14 cellular contexts compared by ENCODE assay signal in the genomic region with DNA sequence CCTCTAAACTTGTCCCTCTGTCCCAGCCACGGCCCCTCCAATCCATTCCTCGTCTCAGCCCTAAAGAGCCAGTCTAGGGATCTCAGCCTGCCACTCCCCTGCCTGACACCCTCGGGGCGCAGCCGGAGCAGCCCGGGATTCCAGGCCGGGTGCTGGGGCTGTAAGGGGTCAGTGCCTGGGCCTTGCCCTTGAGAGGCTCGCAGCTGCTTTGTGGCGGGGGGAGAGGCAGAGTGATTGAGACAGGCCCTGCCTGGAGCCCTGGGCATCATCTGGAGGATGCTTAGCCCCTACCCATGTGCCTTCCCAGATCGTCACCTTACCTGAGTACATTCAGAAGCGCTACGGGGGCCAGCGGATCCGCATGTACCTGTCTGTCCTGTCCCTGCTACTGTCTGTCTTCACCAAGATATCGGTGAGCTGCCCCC. TPM values are rescaled to one million over a fixed set of nuclear protein-coding genes. Genes with fewer than 3 reads are reported as not detected.
"Had no signal": no experiment of that assay in that cellular context is flagged by ENCODE, and none has a peak within 500 bp of the region (broad histone marks: within the 10 kb centered on the region; RNA-seq: fewer than 3 reads in every experiment).

No MANE protein-coding gene starts in this region.

- H3K36me3 Mint-ChIP-seq: memory B cell; natural killer cell treated with Interleukin-12 subunit alpha and Interleukin-12 subunit beta and Interleukin-15 and Interleukin-18, amount 100 ng/mL, for 72 hours had no signal

- H3K27ac Mint-ChIP-seq: activated B cell treated with CpG ODN at 0.5 μM for 24 hours, memory B cell had no signal

- H3K36me3 ChIP-seq: ascending aorta, spleen, suprapubic skin had no signal

- H3K9me3 Mint-ChIP-seq: activated B cell treated with CpG ODN at 0.5 μM for 24 hours; memory B cell; natural killer cell treated with Interleukin-12 subunit alpha and Interleukin-12 subunit beta and Interleukin-15 and Interleukin-18, amount 100 ng/mL, for 72 hours had no signal

- H3K27me3 Mint-ChIP-seq: activated B cell treated with CpG ODN at 0.5 μM for 24 hours, memory B cell had no signal

- H3K4me3 Mint-ChIP-seq: activated B cell treated with CpG ODN at 0.5 μM for 24 hours; memory B cell; natural killer cell treated with Interleukin-12 subunit alpha and Interleukin-12 subunit beta and Interleukin-15 and Interleukin-18, amount 100 ng/mL, for 72 hours had no signal

- H3K27me3 ChIP-seq: ascending aorta, dorsolateral prefrontal cortex, spleen, suprapubic skin had no signal

- H3K4me1 ChIP-seq: ascending aorta, psoas muscle, suprapubic skin had no signal

- H3K9me3 ChIP-seq: ascending aorta, psoas muscle, spleen, suprapubic skin had no signal

- H3K27ac ChIP-seq: ascending aorta, dorsolateral prefrontal cortex, psoas muscle, spleen, suprapubic skin had no signal

- H3K4me3 ChIP-seq: ascending aorta, dorsolateral prefrontal cortex, psoas muscle, spleen, suprapubic skin had no signal

RNA-seq across cellular contexts. Expression of gene SLC5A10, which starts 8.3 kb away (rescaled TPM):
- total RNA-seq: activated B cell treated with CpG ODN at 0.5 μM for 24 hours; ascending aorta; bronchial epithelial cell; fibroblast of villous mesenchyme; left lobe of liver; natural killer cell treated with Interleukin-12 subunit alpha and Interleukin-12 subunit beta and Interleukin-15 and Interleukin-18, amount 100 ng/mL, for 72 hours; omental fat pad; psoas muscle; sciatic nerve; urinary bladder had no signal
